ENCODE assay signal across 17 cellular contexts in genomic region chr6:139349464-139350020, GRCh38. TPM values are rescaled to one million over a fixed set of nuclear protein-coding genes. Genes with fewer than 3 reads are reported as not detected.
DNase-seq lines count a peak whose midpoint lies in the region; ATAC-seq and TF ChIP-seq lines count a peak whose summit lies in the region.
"Had no signal": no experiment of that assay in that cellular context is flagged by ENCODE, and none has a peak within 500 bp of the region (broad histone marks: within the 10 kb centered on the region; RNA-seq: fewer than 3 reads in every experiment).

No MANE protein-coding gene starts in this region.

- H3K79me1 ChIP-seq in mesendoderm (ENCODE audit: low read length), result no peaks in the 10 kb centered on the region

- no peaks in the 10 kb centered on the region for H3K9me3 ChIP-seq in PC-3 (ENCODE audit: low read length)
- H3K9me3 ChIP-seq in suprapubic skin, result no peaks in the 10 kb centered on the region
- H3K9me3 ChIP-seq in endodermal cell (ENCODE audit: control insufficient read depth, low read length), result no peaks in the 10 kb centered on the region
- H3K9me3 ChIP-seq: left lung, sigmoid colon had no signal

- H3K23ac ChIP-seq in mesendoderm (ENCODE audit: low read length), result no peak overlapping the region

- no TSS peak for BruUV-seq in PC-3 (replicated peaks; lab: Mats Ljungman, UMichigan)

- no peak overlapping the region for H2BK5ac ChIP-seq in mesendoderm (ENCODE audit: low read length)

- no peaks in the 10 kb centered on the region for H3K36me3 ChIP-seq in PC-3 (ENCODE audit: low read depth, low read length)
- no peaks in the 10 kb centered on the region for H3K36me3 ChIP-seq in suprapubic skin
- no peaks in the 10 kb centered on the region for H3K36me3 ChIP-seq in mesendoderm (ENCODE audit: control insufficient read depth, insufficient read depth, low read length)
- no peaks in the 10 kb centered on the region for H3K36me3 ChIP-seq in endodermal cell (ENCODE audit: control insufficient read depth, insufficient read depth, low read length)
- H3K36me3 ChIP-seq: left lung, sigmoid colon had no signal

- H4K20me1 ChIP-seq in PC-3 (ENCODE audit: low read length), result no peaks in the 10 kb centered on the region

- intact Hi-C loops in PC-3 (cut with micrococcal nuclease), result no loop called here

- H3K56ac ChIP-seq in mesendoderm (ENCODE audit: low read length), result no peak overlapping the region

- H3K4me1 Mint-ChIP-seq in endodermal cell, result no peaks in the 10 kb centered on the region

- H3K79me2 ChIP-seq in PC-3 (ENCODE audit: low read length), result no peaks in the 10 kb centered on the region
- H3K79me2 ChIP-seq in mesendoderm (ENCODE audit: control insufficient read depth, insufficient read depth, low read length), result no peaks in the 10 kb centered on the region

- no peak for TF ChIP-seq EP300 in suprapubic skin (IDR thresholded peaks at IDR 0.05)

- no peaks in the 10 kb centered on the region for H3F3A ChIP-seq in PC-3 (ENCODE audit: low read length, unreplicated experiment)

- H2BK120ac ChIP-seq in mesendoderm (ENCODE audit: low read depth, low read length), result no peak overlapping the region

- H3K36me3 Mint-ChIP-seq in endodermal cell (ENCODE audit: low read depth), result no peaks in the 10 kb centered on the region

- no peaks in the 10 kb centered on the region for H3K27me3 Mint-ChIP-seq in endodermal cell (ENCODE audit: insufficient read depth)

- no peak overlapping the region for H2AK5ac ChIP-seq in mesendoderm (ENCODE audit: low read length)

- DNase-seq in NCI-H748 (lab: John Stamatoyannopoulos, UW; ENCODE audit: unreplicated experiment) (peak; percentile 37), NCI-H748 treated with DMSO at 0.1 percent for 48 hours (lab: John Stamatoyannopoulos, UW) (no peak), PC-3 (peak; percentile 71), fibroblast of gingiva (ENCODE audit: low read depth) (peak; percentile 27), suprapubic skin (ENCODE audit: low spot score in 2 of 2) (no peak), mesendoderm (no peak), endodermal cell (no peak), occipital lobe (lab: John Stamatoyannopoulos, UW) (no peak)
- DNase-seq: activated CD8-positive, alpha-beta memory T cell treated with anti-CD3 and anti-CD28 coated beads for 24 hours; left lung; NCI-H1436 treated with DMSO at 0.1 percent for 48 hours; NCI-H524; nucleus accumbens; sigmoid colon; stimulated activated CD4-positive, alpha-beta T cell treated with anti-CD3 and anti-CD28 coated beads, Interleukin-2, amount 100 ng/mL, for 24 hours had no signal

- CTCF ChIA-PET in PC-3 (lab: Charles Lee), result no interaction called here

- TF ChIP-seq CTCF in PC-3 (conservative IDR thresholded peaks at IDR 0.05; ENCODE audit: low read depth, low read length) (no peak), suprapubic skin (IDR thresholded peaks at IDR 0.05) (no peak), endodermal cell (conservative IDR thresholded peaks at IDR 0.05) (no peak)

- H3K4me2 ChIP-seq in PC-3 (ENCODE audit: low read length) (peak overlapping the region; percentile 33), mesendoderm (ENCODE audit: low read length) (no peak overlapping the region)

- H3K4me3 ChIP-seq in PC-3 (ENCODE audit: low read length), result no peak overlapping the region
- H3K4me3 ChIP-seq in suprapubic skin, result no peak overlapping the region
- no peak overlapping the region for H3K4me3 ChIP-seq in mesendoderm (ENCODE audit: low read length)
- no peak overlapping the region for H3K4me3 ChIP-seq in endodermal cell (ENCODE audit: low read length)
- H3K4me3 ChIP-seq: left lung, sigmoid colon had no signal

- H2AFZ ChIP-seq in PC-3 (ENCODE audit: low read length), result peak overlapping the region; percentile 38; the same call in 1 of the 2 replicates

- no peak overlapping the region for H4K8ac ChIP-seq in mesendoderm (ENCODE audit: low read depth, low read length)

- H3K18ac ChIP-seq in mesendoderm (ENCODE audit: low read length), result no peak overlapping the region

- no peaks in the 10 kb centered on the region for H3K9me3 Mint-ChIP-seq in endodermal cell
- H3K9me3 Mint-ChIP-seq: T-helper 2 cell treated with Interferon-gamma antibody and Interleukin-4, amounts not matched to agents 5 μg/mL and 100 μg/mL, for 36 hours had no signal

- H3K27me3 ChIP-seq in PC-3 (ENCODE audit: low read length) (no peaks in the 10 kb centered on the region), suprapubic skin (no peaks in the 10 kb centered on the region), mesendoderm (ENCODE audit: insufficient read depth, low read length, poor library complexity) (no peaks in the 10 kb centered on the region), endodermal cell (ENCODE audit: control insufficient read depth, insufficient read depth, low read length, poor library complexity, severe bottlenecking) (no peaks in the 10 kb centered on the region)
- H3K27me3 ChIP-seq: left lung, sigmoid colon had no signal

- no peak overlapping the region for H3K27ac Mint-ChIP-seq in endodermal cell
- H3K27ac Mint-ChIP-seq: T-helper 2 cell treated with Interferon-gamma antibody and Interleukin-4, amounts not matched to agents 5 μg/mL and 100 μg/mL, for 36 hours had no signal

- no peak overlapping the region for H3K9ac ChIP-seq in PC-3 (ENCODE audit: low read length)
- H3K9ac ChIP-seq in mesendoderm (ENCODE audit: low read length), result no peak overlapping the region
- no peak overlapping the region for H3K9ac ChIP-seq in endodermal cell (ENCODE audit: extremely low read depth, low read length, poor library complexity, severe bottlenecking)

- ATAC-seq in PC-3, result peak; percentile 51
- ATAC-seq: activated CD4-positive, CD25-positive, alpha-beta regulatory T cell treated with anti-CD3 and anti-CD28 coated beads, Interleukin-2, amount 50 U/mL, for 24 hours; left lung had no signal

- H3K27ac ChIP-seq in PC-3 (ENCODE audit: low read length) (peak overlapping the region; percentile 20; the same call in 1 of the 2 replicates), suprapubic skin (peak overlapping the region; percentile 83), mesendoderm (ENCODE audit: low read depth, low read length) (no peak overlapping the region), endodermal cell (ENCODE audit: low read depth, low read length) (no peak overlapping the region)
- H3K27ac ChIP-seq: left lung, sigmoid colon had no signal

- H4K5ac ChIP-seq in mesendoderm (ENCODE audit: low read length), result no peak overlapping the region

- no peak overlapping the region for H3K4ac ChIP-seq in mesendoderm (ENCODE audit: low read depth, low read length)

- POLR2A ChIA-PET in PC-3 (lab: Charles Lee; ENCODE audit: unreplicated experiment), result no interaction called here

- H3K4me3 Mint-ChIP-seq in endodermal cell, result no peak overlapping the region
- H3K4me3 Mint-ChIP-seq: T-helper 2 cell treated with Interferon-gamma antibody and Interleukin-4, amounts not matched to agents 5 μg/mL and 100 μg/mL, for 36 hours had no signal

- 41% methylated on average over 5 of the region's 5 CpGs for WGBS in suprapubic skin
- no CpG with 5 or more reads among the region's 5 CpGs for WGBS in mesendoderm (ENCODE audit: extremely low coverage, insufficient coverage, low lambda C conversion rate)
- 64% methylated on average over 4 to 5 of the region's 5 CpGs for WGBS in endodermal cell (ENCODE audit: insufficient coverage in 1 of 2, insufficient read length in 1 of 2), 2 experiments

- TF ChIP-seq POLR2A in suprapubic skin (IDR thresholded peaks at IDR 0.05), result no peak

- H3K4me1 ChIP-seq in PC-3 (ENCODE audit: insufficient read depth, low read length) (peaks cover 15% of the 10 kb centered on the region), suprapubic skin (peaks cover 29% of the 10 kb centered on the region), mesendoderm (ENCODE audit: control insufficient read depth, low read depth, low read length) (no peaks in the 10 kb centered on the region), endodermal cell (ENCODE audit: control insufficient read depth, insufficient read depth, low read length) (no peaks in the 10 kb centered on the region)
- H3K4me1 ChIP-seq: left lung, sigmoid colon had no signal

- H3K9me2 ChIP-seq in PC-3 (replicated peaks; ENCODE audit: low read length), result no peaks in the 10 kb centered on the region

- H2BK15ac ChIP-seq in mesendoderm (replicated peaks; ENCODE audit: low read depth), result no peak overlapping the region

RNA-seq across cellular contexts. Expression of gene CITED2, which starts 24.9 kb away (rescaled TPM):
- 51.4 and 54.2 TPM in 2 replicates for total RNA-seq in PC-3 (2014; rRNA removed)
- total RNA-seq in suprapubic skin, result 100 to 1,000 TPM; 167 to 239 (median 206) TPM
- polyA plus RNA-seq in mesendoderm (2013, experiment 1 of 2), result 91.4 TPM
- polyA plus RNA-seq in mesendoderm (2013, experiment 2 of 2), result 86.1 TPM
- total RNA-seq in endodermal cell, result 100 to 1,000 TPM in 1 of 2 donors, 10 to 100 TPM in 1; 80.2 to 118 TPM
- polyA plus RNA-seq in endodermal cell (2013, experiment 1 of 2), result 210 TPM
- 179 TPM for polyA plus RNA-seq in endodermal cell (2013, experiment 2 of 2)
- 33.1 TPM for total RNA-seq in occipital lobe

RNA-seq across cellular contexts. Expression of gene TXLNB, which starts 57.7 kb away (rescaled TPM):
- 0.22 TPM in 1 of 2 replicates, not detected in the other for total RNA-seq in PC-3 (2014; rRNA removed)
- total RNA-seq in suprapubic skin, result under 1 TPM; 0.10 to 0.59 (median 0.37) TPM
- 0.04 TPM for polyA plus RNA-seq in mesendoderm (2013, experiment 1 of 2)
- 0.01 TPM for polyA plus RNA-seq in mesendoderm (2013, experiment 2 of 2)
- total RNA-seq in endodermal cell, result not detected
- 0.46 TPM for polyA plus RNA-seq in endodermal cell (2013, experiment 1 of 2)
- 0.62 TPM for polyA plus RNA-seq in endodermal cell (2013, experiment 2 of 2)
- total RNA-seq in occipital lobe, result 0.62 TPM

Comparison
In these comparisons a context has a peak if more than half of its experiments do, and no peak if none do; other contexts are left out.
1. DNase-seq: peak in NCI-H748 (single experiment), PC-3 (single experiment) and fibroblast of gingiva (single experiment); none in NCI-H748 treated with DMSO at 0.1 percent for 48 hours (single experiment), suprapubic skin (0 of 2), mesendoderm (single experiment), endodermal cell (single experiment) and occipital lobe (single experiment).
2. H3K27ac ChIP-seq: peak in PC-3 (single experiment) and suprapubic skin (single experiment); none in mesendoderm (single experiment) and endodermal cell (single experiment).